ENCODE assay signal across 1 cellular context in genomic region chr14:37603688-37604251, GRCh38.
TF ChIP-seq lines count a peak whose summit lies in the region.

No MANE protein-coding gene starts in this region.

TF ChIP-seq in HepG2, 621 proteins besides CTCF, POLR2A, EP300 and RAD21 (continued from another document):
- TF ChIP-seq, protein P1, sequence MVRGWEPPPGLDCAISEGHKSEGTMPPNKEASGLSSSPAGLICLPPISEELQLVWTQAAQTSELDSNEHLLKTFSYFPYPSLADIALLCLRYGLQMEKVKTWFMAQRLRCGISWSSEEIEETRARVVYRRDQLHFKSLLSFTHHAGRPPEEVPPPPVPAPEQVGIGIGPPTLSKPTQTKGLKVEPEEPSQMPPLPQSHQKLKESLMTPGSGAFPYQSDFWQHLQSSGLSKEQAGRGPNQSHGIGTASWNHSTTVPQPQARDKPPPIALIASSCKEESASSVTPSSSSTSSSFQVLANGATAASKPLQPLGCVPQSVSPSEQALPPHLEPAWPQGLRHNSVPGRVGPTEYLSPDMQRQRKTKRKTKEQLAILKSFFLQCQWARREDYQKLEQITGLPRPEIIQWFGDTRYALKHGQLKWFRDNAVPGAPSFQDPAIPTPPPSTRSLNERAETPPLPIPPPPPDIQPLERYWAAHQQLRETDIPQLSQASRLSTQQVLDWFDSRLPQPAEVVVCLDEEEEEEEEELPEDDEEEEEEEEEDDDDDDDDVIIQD (CRISPR knock-in tag; IDR thresholded peaks at IDR 0.05; ENCODE audit: low read depth), result peak; percentile 2; the same call in 1 of the 2 replicates
